ENCODE assay signal across 8 cellular contexts in genomic region chrX:130994671-130995070, GRCh38.
DNase-seq lines count a peak whose midpoint lies in the region; ATAC-seq and TF ChIP-seq lines count a peak whose summit lies in the region.

No MANE protein-coding gene starts in this region.

- ATAC-seq in foreskin keratinocyte = no peak
- ATAC-seq in activated T-helper 17 cell treated with anti-CD3 and anti-CD28 coated beads, Interleukin-2, amount 50 U/mL, for 72 hours (replicated peaks) = no peak
- ATAC-seq in esophagus mucosa = no peak
- ATAC-seq in HG03159 (IDR thresholded peaks at IDR 0.05; ENCODE audit: unreplicated experiment) = no peak

- peaks cover 6% of the 10 kb centered on the region for H3K27me3 Mint-ChIP-seq in activated T-helper 17 cell treated with anti-CD3 and anti-CD28 coated beads, Interleukin-2, amount 50 U/mL, for 72 hours

- H3K27ac Mint-ChIP-seq in activated T-helper 17 cell treated with anti-CD3 and anti-CD28 coated beads, Interleukin-2, amount 50 U/mL, for 72 hours = no peak overlapping the region

- H3K4me3 Mint-ChIP-seq in activated T-helper 17 cell treated with anti-CD3 and anti-CD28 coated beads, Interleukin-2, amount 50 U/mL, for 72 hours = no peak overlapping the region

- no peaks in the 10 kb centered on the region for H3K9me3 Mint-ChIP-seq in activated T-helper 17 cell treated with anti-CD3 and anti-CD28 coated beads, Interleukin-2, amount 50 U/mL, for 72 hours

- no peaks in the 10 kb centered on the region for H3K36me3 Mint-ChIP-seq in activated T-helper 17 cell treated with anti-CD3 and anti-CD28 coated beads, Interleukin-2, amount 50 U/mL, for 72 hours (ENCODE audit: low read depth)

- no peaks in the 10 kb centered on the region for H3K4me1 ChIP-seq in foreskin keratinocyte

- no peaks in the 10 kb centered on the region for H3K27me3 ChIP-seq in foreskin keratinocyte

- peak; percentile 12 for DNase-seq in AG20443 (ENCODE audit: low spot score)
- DNase-seq in GM13977 (ENCODE audit: low spot score) = peak; percentile 4
- peak; percentile 42 for DNase-seq in RKO (ENCODE audit: low spot score)
- no peak for DNase-seq in foreskin keratinocyte
- no peak for DNase-seq in islet precursor cell

- H3K4me1 Mint-ChIP-seq in activated T-helper 17 cell treated with anti-CD3 and anti-CD28 coated beads, Interleukin-2, amount 50 U/mL, for 72 hours = no peaks in the 10 kb centered on the region

- TF ChIP-seq CTCF in GM13977 (IDR thresholded peaks at IDR 0.05; ENCODE audit: extremely low read depth, insufficient read depth, missing control alignments) (peak; percentile 54), foreskin keratinocyte (conservative IDR thresholded peaks at IDR 0.05) (peak; percentile 53)

- in situ Hi-C loops in GM13977 (cut with MboI; ENCODE audit: low pct_unique_long_range_greater_than_20kb, low sequenced_read_pairs, unreplicated experiment) = loop anchor here (25.0 kb wide), 1 partner anchor 693 kb away; no protein-coding TSS in a partner anchor

- H3K27ac ChIP-seq in foreskin keratinocyte = no peak overlapping the region

Comparison
In these comparisons a context has a peak if more than half of its experiments do, and no peak if none do; other contexts are left out.
1. DNase-seq: peak in AG20443 (single experiment), GM13977 (single experiment) and RKO (single experiment); none in foreskin keratinocyte (0 of 2) and islet precursor cell (single experiment).